8 cellular contexts compared by ENCODE assay signal in the genomic region with DNA sequence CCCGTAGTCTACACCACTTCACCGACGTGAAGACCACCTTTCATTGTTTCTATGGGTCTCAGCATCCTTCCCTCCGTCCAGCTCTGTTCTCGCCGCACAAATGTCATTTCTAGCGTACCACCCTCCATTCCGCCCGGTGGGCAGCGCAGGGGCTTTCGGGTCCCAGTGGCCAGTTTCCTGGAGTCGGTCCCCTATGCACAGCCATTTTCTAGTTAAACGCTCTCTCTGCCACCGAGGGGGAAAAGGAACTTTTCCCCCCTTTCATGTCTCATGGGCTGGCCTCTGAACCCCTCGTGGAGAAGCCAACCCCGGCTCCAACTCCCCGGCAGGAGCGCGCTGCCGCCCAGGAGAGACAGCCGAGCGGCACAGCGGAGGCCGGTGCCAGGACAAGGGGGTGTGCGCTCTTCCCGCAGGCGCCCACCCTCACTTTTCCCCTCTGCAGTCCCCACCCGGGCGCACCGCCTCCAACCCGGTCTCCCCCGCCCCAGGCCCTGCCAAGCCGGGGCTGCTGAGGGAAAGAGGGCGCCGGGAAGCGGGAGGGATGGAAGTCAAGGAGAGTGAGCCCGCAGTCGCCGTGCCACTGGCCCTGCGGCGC.
DNase-seq lines count a peak whose midpoint lies in the region; ATAC-seq and TF ChIP-seq lines count a peak whose summit lies in the region.

No MANE protein-coding gene starts in this region.

- no peak for TF ChIP-seq CTCF in GM06990 (IDR thresholded peaks at IDR 0.05; ENCODE audit: insufficient read depth, low read length, poor library complexity, severe bottlenecking)
- no peak for TF ChIP-seq CTCF in coronary artery (IDR thresholded peaks at IDR 0.05)

- no peaks in the 10 kb centered on the region for H3K9me3 ChIP-seq in mucosa of rectum (ENCODE audit: control insufficient read depth in 2 of 2, low read length in 2 of 2)

- no peak for DNase-seq in GM06990 (ENCODE audit: extremely low read depth, insufficient read length)
- peak; percentile 48 for DNase-seq in NCI-H146 treated with DMSO at 0.1 percent for 48 hours (lab: John Stamatoyannopoulos, UW; ENCODE audit: unreplicated experiment)
- DNase-seq in coronary artery (ENCODE audit: low spot score), result no peak
- DNase-seq in GM19238 (ENCODE audit: insufficient read length, low spot score), result no peak

- H3K36me3 ChIP-seq in GM06990 (ENCODE audit: control insufficient read depth, insufficient read depth, low read length) (no peaks in the 10 kb centered on the region), mucosa of rectum (ENCODE audit: control insufficient read depth in 2 of 2, insufficient read depth in 2 of 2, low read length in 2 of 2) (no peaks in the 10 kb centered on the region)

- peaks cover 16 to 21% of the 10 kb centered on the region in 2 donors for H3K4me1 ChIP-seq in mucosa of rectum (ENCODE audit: control insufficient read depth in 2 of 2, insufficient read depth in 2 of 2, low read length in 2 of 2)

- ATAC-seq in GM21737 (IDR thresholded peaks at IDR 0.05; ENCODE audit: unreplicated experiment) (peak; percentile 7), GM18861 (IDR thresholded peaks at IDR 0.05; ENCODE audit: unreplicated experiment) (no peak), GM19328 (IDR thresholded peaks at IDR 0.05; ENCODE audit: unreplicated experiment) (no peak)

- H3K4me3 ChIP-seq in GM06990 (replicated peaks; ENCODE audit: low read depth, low read length) (peak overlapping the region; percentile 88), coronary artery (peak overlapping the region; percentile 91), mucosa of rectum (ENCODE audit: low read length in 2 of 2) (peak overlapping the region; percentile 79 to 85)

- H3K9ac ChIP-seq in mucosa of rectum (ENCODE audit: low read depth in 1 of 2, low read length in 2 of 2), result peak overlapping the region; percentile 60 to 76

- H3K27ac ChIP-seq in coronary artery (peak overlapping the region; percentile 67 to 91), mucosa of rectum (ENCODE audit: low read depth in 2 of 2, low read length in 2 of 2) (peak overlapping the region; percentile 79 to 80)

- H3K27me3 ChIP-seq in GM06990 (replicated peaks; ENCODE audit: control insufficient read depth, insufficient read depth, low read length) (no peaks in the 10 kb centered on the region), mucosa of rectum (ENCODE audit: control insufficient read depth in 2 of 2, insufficient read depth in 2 of 2, low read length in 2 of 2) (no peaks in the 10 kb centered on the region)
